In genomic region chr7:88169717-88170320, GRCh38 we compare ENCODE assay signal across 8 cellular contexts.
DNase-seq lines count a peak whose midpoint lies in the region; ATAC-seq, FAIRE-seq and TF ChIP-seq lines count a peak whose summit lies in the region.

No MANE protein-coding gene starts in this region.

- FAIRE-seq in TTC549 (lab: Jason Lieb, UNC), result peak; percentile 87
- FAIRE-seq in islet of Langerhans (lab: Jason Lieb, UNC), result peak; percentile 99

- no peak for ATAC-seq in GM19452 (IDR thresholded peaks at IDR 0.05; ENCODE audit: unreplicated experiment)

- no peak overlapping the region for H3K27ac ChIP-seq in HL-60 (replicated peaks)

- DNase-seq in NCI-H1417 (lab: John Stamatoyannopoulos, UW) (peak; percentile 10 to 61 (median 51)), NCI-H1417 treated with DMSO at 0.1 percent for 48 hours (lab: John Stamatoyannopoulos, UW) (no peak), HL-60 (ENCODE audit: low read depth in 1 of 2, low spot score in 1 of 2) (no peak), NCI-H524 treated with DMSO at 0.1 percent for 48 hours (lab: John Stamatoyannopoulos, UW) (no peak)
- no peak for DNase-seq in activated CD4-positive, alpha-beta T cell treated with anti-CD3 and anti-CD28 coated beads, Interleukin-2, amount 50 U/mL, for 1 hour

- no peak overlapping the region for H3K4me3 ChIP-seq in HL-60 (replicated peaks; ENCODE audit: insufficient read depth, low read length)

- H3K27me3 ChIP-seq in HL-60 (ENCODE audit: insufficient read depth, poor library complexity, severe bottlenecking), result no peaks in the 10 kb centered on the region

- TF ChIP-seq CTCF in HL-60 (IDR thresholded peaks at IDR 0.05; ENCODE audit: insufficient read depth, low read length), result peak; percentile 13

Comparison
In these comparisons a context has a peak if more than half of its experiments do, and no peak if none do; other contexts are left out.
1. DNase-seq: peak in NCI-H1417 (3 of 3); none in NCI-H1417 treated with DMSO at 0.1 percent for 48 hours (single experiment), HL-60 (0 of 2), activated CD4-positive, alpha-beta T cell treated with anti-CD3 and anti-CD28 coated beads, Interleukin-2, amount 50 U/mL, for 1 hour (single experiment) and NCI-H524 treated with DMSO at 0.1 percent for 48 hours (single experiment).